Comparison of ENCODE assay signal across 38 cellular contexts in the genomic region with DNA sequence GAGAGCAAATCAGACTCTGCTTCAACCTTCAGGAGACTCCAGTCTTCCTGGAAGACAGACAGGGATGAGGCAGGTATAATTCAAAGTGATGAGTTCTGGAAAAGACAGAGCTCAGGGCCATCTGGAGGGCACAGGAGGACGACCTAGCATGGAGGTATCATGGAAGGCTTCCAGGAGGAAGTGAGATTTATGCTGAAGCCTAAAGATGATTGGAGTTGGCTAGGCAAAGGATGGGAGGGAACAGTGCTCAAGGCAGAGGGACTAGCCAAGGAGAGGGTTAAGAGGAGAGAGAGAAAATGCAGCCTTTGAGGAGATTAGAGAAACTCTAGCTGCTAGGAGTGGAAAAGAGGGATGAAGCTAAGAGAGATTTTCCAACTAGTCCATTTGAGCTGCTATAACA.
"Had no signal": no experiment of that assay in that cellular context is flagged by ENCODE, and none has a peak within 500 bp of the region (broad histone marks: within the 10 kb centered on the region; RNA-seq: fewer than 3 reads in every experiment).

No MANE protein-coding gene starts in this region.

- H3K27me3 ChIP-seq: ascending aorta, cardiac muscle cell had no signal

- H3K4me1 Mint-ChIP-seq: activated B cell treated with CpG ODN at 0.5 μM for 24 hours; activated CD4-positive, alpha-beta T cell treated with anti-CD3 and anti-CD28 coated beads, Interleukin-2, amount 10 ng/mL, durations not matched to agents 24 days and 14 days; activated naive CD4-positive, alpha-beta T cell treated with anti-CD3 and anti-CD28 coated beads, Interleukin-2, amount 10 ng/mL, durations not matched to agents 7 days and 5 days; activated naive CD4-positive, alpha-beta T cell treated with anti-CD3 and anti-CD28 coated beads, Interleukin-2, amount 50 U/mL, for 24 hours; activated naive CD8-positive, alpha-beta T cell treated with anti-CD3 and anti-CD28 coated beads, Interleukin-2, amount 10 ng/mL, durations not matched to agents 7 days and 5 days; activated naive CD8-positive, alpha-beta T cell treated with anti-CD3 and anti-CD28 coated beads, Interleukin-2, amount 50 U/mL, for 24 hours; activated T-helper 17 cell treated with anti-CD3 and anti-CD28 coated beads, Interleukin-2, amount 50 U/mL, for 72 hours; brain; central memory CD8-positive, alpha-beta T cell had no signal

- H3K27ac Mint-ChIP-seq: activated B cell treated with CpG ODN at 0.5 μM for 24 hours; activated CD4-positive, alpha-beta memory T cell treated with anti-CD3 and anti-CD28 coated beads for 36 hours; activated CD4-positive, alpha-beta T cell treated with anti-CD3 and anti-CD28 coated beads, Interleukin-2, amount 10 ng/mL, durations not matched to agents 24 days and 14 days; activated CD8-positive, alpha-beta T cell treated with anti-CD3 and anti-CD28 coated beads for 36 hours; activated naive CD4-positive, alpha-beta T cell treated with anti-CD3 and anti-CD28 coated beads, Interleukin-2, amount 10 ng/mL, durations not matched to agents 7 days and 5 days; activated naive CD4-positive, alpha-beta T cell treated with anti-CD3 and anti-CD28 coated beads, Interleukin-2, amount 50 U/mL, for 24 hours; activated naive CD8-positive, alpha-beta T cell; activated naive CD8-positive, alpha-beta T cell treated with anti-CD3 and anti-CD28 coated beads, Interleukin-2, amount 10 ng/mL, durations not matched to agents 7 days and 5 days; activated naive CD8-positive, alpha-beta T cell treated with anti-CD3 and anti-CD28 coated beads, Interleukin-2, amount 50 U/mL, for 24 hours; activated T-cell treated with anti-CD3 and anti-CD28 coated beads, Interleukin-2, amount 50 U/mL, for 72 hours; activated T-helper 1 cell treated with anti-CD3 and anti-CD28 coated beads, Interleukin-12 subunit alpha, Interleukin-12 subunit beta, Interleukin-2, Interleukin-4 antibody, amounts not matched to agents 30 ng/mL and 10 ng/mL and 1 ng/mL, durations not matched to agents 14 hours and 24 hours and 36 hours; activated T-helper 17 cell treated with anti-CD3 and anti-CD28 coated beads, Interleukin-2, amount 50 U/mL, for 72 hours; brain; T-helper 1 cell treated with Interleukin-12 subunit alpha and Interleukin-12 subunit beta and Interleukin-4 antibody, amounts not matched to agents 30 μg/mL and 1 μg/mL, for 36 hours; T-helper 2 cell treated with Interferon-gamma antibody and Interleukin-4, amounts not matched to agents 5 μg/mL and 100 μg/mL, for 36 hours had no signal

- H3K4me3 ChIP-seq: ascending aorta, cardiac muscle cell had no signal

- H3K36me3 Mint-ChIP-seq: activated CD4-positive, alpha-beta memory T cell treated with anti-CD3 and anti-CD28 coated beads for 36 hours; activated naive CD4-positive, alpha-beta T cell treated with anti-CD3 and anti-CD28 coated beads, Interleukin-2, amount 10 ng/mL, durations not matched to agents 7 days and 5 days; activated naive CD4-positive, alpha-beta T cell treated with anti-CD3 and anti-CD28 coated beads, Interleukin-2, amount 50 U/mL, for 24 hours; activated naive CD8-positive, alpha-beta T cell; activated naive CD8-positive, alpha-beta T cell treated with anti-CD3 and anti-CD28 coated beads, Interleukin-2, amount 10 ng/mL, durations not matched to agents 7 days and 5 days; brain had no signal

- H3K4me1 ChIP-seq: ascending aorta had no signal

- H3K27ac ChIP-seq: ascending aorta, cardiac muscle cell, VCaP had no signal

- ATAC-seq: activated CD8-positive, alpha-beta T cell treated with anti-CD3 and anti-CD28 coated beads for 36 hours; activated naive CD8-positive, alpha-beta T cell treated with anti-CD3 and anti-CD28 coated beads, Interleukin-2, amount 50 U/mL, for 24 hours; activated T-cell treated with anti-CD3 and anti-CD28 coated beads, Interleukin-2, amount 50 U/mL, for 4 hours; activated T-cell treated with anti-CD3 and anti-CD28 coated beads, Interleukin-2, amount 50 U/mL, for 72 hours; activated T-helper 17 cell treated with anti-CD3 and anti-CD28 coated beads, Interleukin-2, amount 50 U/mL, for 72 hours had no signal

- H3K4me3 Mint-ChIP-seq: activated B cell treated with CpG ODN at 0.5 μM for 24 hours; activated CD4-positive, alpha-beta memory T cell treated with anti-CD3 and anti-CD28 coated beads for 36 hours; activated CD4-positive, alpha-beta T cell treated with anti-CD3 and anti-CD28 coated beads, Interleukin-2, amount 10 ng/mL, durations not matched to agents 24 days and 14 days; activated CD8-positive, alpha-beta T cell treated with anti-CD3 and anti-CD28 coated beads for 36 hours; activated naive CD4-positive, alpha-beta T cell treated with anti-CD3 and anti-CD28 coated beads, Interleukin-2, amount 10 ng/mL, durations not matched to agents 7 days and 5 days; activated naive CD4-positive, alpha-beta T cell treated with anti-CD3 and anti-CD28 coated beads, Interleukin-2, amount 50 U/mL, for 24 hours; activated naive CD8-positive, alpha-beta T cell; activated naive CD8-positive, alpha-beta T cell treated with anti-CD3 and anti-CD28 coated beads, Interleukin-2, amount 10 ng/mL, durations not matched to agents 7 days and 5 days; activated naive CD8-positive, alpha-beta T cell treated with anti-CD3 and anti-CD28 coated beads, Interleukin-2, amount 50 U/mL, for 24 hours; activated T-cell treated with anti-CD3 and anti-CD28 coated beads, Interleukin-2, amount 50 U/mL, for 4 hours; activated T-cell treated with anti-CD3 and anti-CD28 coated beads, Interleukin-2, amount 50 U/mL, for 72 hours; activated T-helper 1 cell treated with anti-CD3 and anti-CD28 coated beads, Interleukin-12 subunit alpha, Interleukin-12 subunit beta, Interleukin-2, Interleukin-4 antibody, amounts not matched to agents 30 ng/mL and 10 ng/mL and 1 ng/mL, durations not matched to agents 14 hours and 24 hours and 36 hours; activated T-helper 17 cell treated with anti-CD3 and anti-CD28 coated beads, Interleukin-2, amount 50 U/mL, for 72 hours; brain; central memory CD8-positive, alpha-beta T cell; T-helper 1 cell treated with Interleukin-12 subunit alpha and Interleukin-12 subunit beta and Interleukin-4 antibody, amounts not matched to agents 30 μg/mL and 1 μg/mL, for 36 hours; T-helper 2 cell treated with Interferon-gamma antibody and Interleukin-4, amounts not matched to agents 5 μg/mL and 100 μg/mL, for 36 hours had no signal

- FAIRE-seq: bronchial epithelial cell, TTC549 had no signal

- DNase-seq: activated B cell treated with CpG ODN at 0.5 μM for 24 hours; activated CD4-positive, alpha-beta memory T cell treated with anti-CD3 and anti-CD28 coated beads for 36 hours; activated CD4-positive, alpha-beta T cell treated with anti-CD3 and anti-CD28 coated beads for 4 hours; activated CD4-positive, alpha-beta T cell treated with anti-CD3 and anti-CD28 coated beads, Interleukin-2, amount 10 ng/mL, durations not matched to agents 24 days and 14 days; activated CD4-positive, alpha-beta T cell treated with anti-CD3 and anti-CD28 coated beads, Interleukin-2, amount 50 U/mL, for 1 hour; activated CD4-positive, alpha-beta T cell treated with anti-CD3 and anti-CD28 coated beads, Interleukin-2, amount 50 U/mL, for 4 hours; activated CD4-positive, CD25-positive, alpha-beta regulatory T cell treated with anti-CD3 and anti-CD28 coated beads, Interleukin-2, amount 50 U/mL, for 72 hours; activated CD8-positive, alpha-beta memory T cell treated with anti-CD3 and anti-CD28 coated beads, Interleukin-2, amount 50 U/mL, for 4 hours; activated CD8-positive, alpha-beta T cell treated with anti-CD3 and anti-CD28 coated beads for 36 hours; activated effector memory CD4-positive, alpha-beta T cell treated with anti-CD3 and anti-CD28 coated beads, Interleukin-2, amount 50 U/mL, for 16 hours; activated naive CD4-positive, alpha-beta T cell treated with anti-CD3 and anti-CD28 coated beads, Interleukin-2, amount 10 ng/mL, durations not matched to agents 7 days and 5 days; activated naive CD4-positive, alpha-beta T cell treated with Interleukin-2 at 50 U/mL for 16 hours; activated naive CD8-positive, alpha-beta T cell treated with anti-CD3 and anti-CD28 coated beads, Interleukin-2, amount 10 ng/mL, durations not matched to agents 7 days and 5 days; activated naive CD8-positive, alpha-beta T cell treated with anti-CD3 and anti-CD28 coated beads, Interleukin-2, amount 50 U/mL, for 24 hours; activated T-cell treated with anti-CD3 and anti-CD28 coated beads for 4 hours; activated T-cell treated with anti-CD3 and anti-CD28 coated beads, Interleukin-2, amount 50 U/mL, for 1 hour; activated T-cell treated with anti-CD3 and anti-CD28 coated beads, Interleukin-2, amount 50 U/mL, for 4 hours; activated T-cell treated with anti-CD3 and anti-CD28 coated beads, Interleukin-2, amount 50 U/mL, for 72 hours; amygdala; anterior cingulate cortex; caudate nucleus; cerebellar nuclear complex; T-helper 1 cell; T-helper 2 cell; T-helper 9 cell had no signal

- H3K36me3 ChIP-seq: ascending aorta, cardiac muscle cell had no signal

- H3K9me3 ChIP-seq: ascending aorta had no signal

- H3K27me3 Mint-ChIP-seq: activated CD4-positive, alpha-beta memory T cell treated with anti-CD3 and anti-CD28 coated beads for 36 hours; activated CD4-positive, alpha-beta T cell treated with anti-CD3 and anti-CD28 coated beads, Interleukin-2, amount 10 ng/mL, durations not matched to agents 24 days and 14 days; activated naive CD4-positive, alpha-beta T cell treated with anti-CD3 and anti-CD28 coated beads, Interleukin-2, amount 10 ng/mL, durations not matched to agents 7 days and 5 days; activated naive CD8-positive, alpha-beta T cell; activated naive CD8-positive, alpha-beta T cell treated with anti-CD3 and anti-CD28 coated beads, Interleukin-2, amount 10 ng/mL, durations not matched to agents 7 days and 5 days had no signal

- H3K9me3 Mint-ChIP-seq: activated B cell treated with CpG ODN at 0.5 μM for 24 hours; activated CD4-positive, alpha-beta memory T cell treated with anti-CD3 and anti-CD28 coated beads for 36 hours; activated CD4-positive, alpha-beta T cell treated with anti-CD3 and anti-CD28 coated beads, Interleukin-2, amount 10 ng/mL, durations not matched to agents 24 days and 14 days; activated CD8-positive, alpha-beta T cell treated with anti-CD3 and anti-CD28 coated beads for 36 hours; activated naive CD4-positive, alpha-beta T cell treated with anti-CD3 and anti-CD28 coated beads, Interleukin-2, amount 10 ng/mL, durations not matched to agents 7 days and 5 days; activated naive CD4-positive, alpha-beta T cell treated with anti-CD3 and anti-CD28 coated beads, Interleukin-2, amount 50 U/mL, for 24 hours; activated naive CD8-positive, alpha-beta T cell treated with anti-CD3 and anti-CD28 coated beads, Interleukin-2, amount 10 ng/mL, durations not matched to agents 7 days and 5 days; activated naive CD8-positive, alpha-beta T cell treated with anti-CD3 and anti-CD28 coated beads, Interleukin-2, amount 50 U/mL, for 24 hours; activated T-cell treated with anti-CD3 and anti-CD28 coated beads, Interleukin-2, amount 50 U/mL, for 4 hours; activated T-cell treated with anti-CD3 and anti-CD28 coated beads, Interleukin-2, amount 50 U/mL, for 72 hours; activated T-helper 1 cell treated with anti-CD3 and anti-CD28 coated beads, Interleukin-12 subunit alpha, Interleukin-12 subunit beta, Interleukin-2, Interleukin-4 antibody, amounts not matched to agents 30 ng/mL and 10 ng/mL and 1 ng/mL, durations not matched to agents 14 hours and 24 hours and 36 hours; activated T-helper 17 cell treated with anti-CD3 and anti-CD28 coated beads, Interleukin-2, amount 50 U/mL, for 72 hours; T-helper 1 cell treated with Interleukin-12 subunit alpha and Interleukin-12 subunit beta and Interleukin-4 antibody, amounts not matched to agents 30 μg/mL and 1 μg/mL, for 36 hours; T-helper 2 cell treated with Interferon-gamma antibody and Interleukin-4, amounts not matched to agents 5 μg/mL and 100 μg/mL, for 36 hours had no signal
